ENCODE assay signal across 8 cellular contexts in genomic region chr7:140176811-140177702, GRCh38. TPM values are rescaled to one million over a fixed set of nuclear protein-coding genes. Genes with fewer than 3 reads are reported as not detected.
DNase-seq lines count a peak whose midpoint lies in the region; ATAC-seq and TF ChIP-seq lines count a peak whose summit lies in the region.

A gene with protein sequence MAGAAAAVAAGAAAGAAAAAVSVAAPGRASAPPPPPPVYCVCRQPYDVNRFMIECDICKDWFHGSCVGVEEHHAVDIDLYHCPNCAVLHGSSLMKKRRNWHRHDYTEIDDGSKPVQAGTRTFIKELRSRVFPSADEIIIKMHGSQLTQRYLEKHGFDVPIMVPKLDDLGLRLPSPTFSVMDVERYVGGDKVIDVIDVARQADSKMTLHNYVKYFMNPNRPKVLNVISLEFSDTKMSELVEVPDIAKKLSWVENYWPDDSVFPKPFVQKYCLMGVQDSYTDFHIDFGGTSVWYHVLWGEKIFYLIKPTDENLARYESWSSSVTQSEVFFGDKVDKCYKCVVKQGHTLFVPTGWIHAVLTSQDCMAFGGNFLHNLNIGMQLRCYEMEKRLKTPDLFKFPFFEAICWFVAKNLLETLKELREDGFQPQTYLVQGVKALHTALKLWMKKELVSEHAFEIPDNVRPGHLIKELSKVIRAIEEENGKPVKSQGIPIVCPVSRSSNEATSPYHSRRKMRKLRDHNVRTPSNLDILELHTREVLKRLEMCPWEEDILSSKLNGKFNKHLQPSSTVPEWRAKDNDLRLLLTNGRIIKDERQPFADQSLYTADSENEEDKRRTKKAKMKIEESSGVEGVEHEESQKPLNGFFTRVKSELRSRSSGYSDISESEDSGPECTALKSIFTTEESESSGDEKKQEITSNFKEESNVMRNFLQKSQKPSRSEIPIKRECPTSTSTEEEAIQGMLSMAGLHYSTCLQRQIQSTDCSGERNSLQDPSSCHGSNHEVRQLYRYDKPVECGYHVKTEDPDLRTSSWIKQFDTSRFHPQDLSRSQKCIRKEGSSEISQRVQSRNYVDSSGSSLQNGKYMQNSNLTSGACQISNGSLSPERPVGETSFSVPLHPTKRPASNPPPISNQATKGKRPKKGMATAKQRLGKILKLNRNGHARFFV (minus strand): TSS chr7:140176983. CDS start chr7:140176937, 46 bp downstream.

- H3K27ac ChIP-seq in right lobe of liver, result peak within 1 kb of the TSS; percentile 95 to 99 (median 97)

- intact Hi-C loops in right lobe of liver (cut with DNase I), result loop anchor here in 1 of 2 donors (10.0 kb wide), 1 partner anchor 112 kb away; the partner anchor contains the start of gene PARP12

- H3K4me3 ChIP-seq in BE2C (ENCODE audit: low read depth, low read length), result peak within 1 kb of the TSS; percentile 83
- peak within 1 kb of the TSS; percentile 74 to 90 (median 85) for H3K4me3 ChIP-seq in right lobe of liver

- H3K27me3 ChIP-seq in BE2C (no peaks in the 10 kb centered on the region; the same call in none of the 2 replicates), right lobe of liver (no peaks in the 10 kb centered on the region)

- 0% methylated on average over 8 of the region's 132 CpGs for WGBS in right lobe of liver (ENCODE audit: insufficient coverage, low coverage, low lambda C conversion rate, missing lambda C conversion rate)

- no peak for TF ChIP-seq CTCF in BE2C (IDR thresholded peaks at IDR 0.05; ENCODE audit: low read depth, low read length)
- TF ChIP-seq CTCF in right lobe of liver (IDR thresholded peaks at IDR 0.05), result no peak

- H3K36me3 ChIP-seq in BE2C, result no peaks in the 10 kb centered on the region
- no peaks in the 10 kb centered on the region for H3K36me3 ChIP-seq in right lobe of liver

- H3K4me1 ChIP-seq in BE2C, result no peaks in the 10 kb centered on the region
- peaks cover 0 to 28% (median 6%) of the 10 kb centered on the region in 4 donors for H3K4me1 ChIP-seq in right lobe of liver

- DNase-seq in BE2C (peak; percentile 90), NCI-H748 (lab: John Stamatoyannopoulos, UW; ENCODE audit: unreplicated experiment) (peak; percentile 95), dermis blood vessel endothelial cell (peak; percentile 95), right lobe of liver (peak; percentile 94 to 96 (median 95))
- DNase-seq in activated CD4-positive, alpha-beta T cell treated with anti-CD3 and anti-CD28 coated beads, Interleukin-2, amount 50 U/mL, for 4 hours, result peak; percentile 86 to 91
- peak; percentile 84 to 88 for DNase-seq in stimulated activated CD4-positive, alpha-beta T cell treated with anti-CD3 and anti-CD28 coated beads, Interleukin-2, amount 100 ng/mL, for 48 hours

- H3K9me3 ChIP-seq in BE2C (no peaks in the 10 kb centered on the region), right lobe of liver (no peaks in the 10 kb centered on the region)

- TF ChIP-seq POLR2A in right lobe of liver (IDR thresholded peaks at IDR 0.05), result peak; percentile 95

- peak; percentile 65 for ATAC-seq in GM19328 (IDR thresholded peaks at IDR 0.05; ENCODE audit: unreplicated experiment)
- ATAC-seq in HG03469 (IDR thresholded peaks at IDR 0.05; ENCODE audit: unreplicated experiment), result peak; percentile 62
- ATAC-seq in right lobe of liver, result peak; percentile 76 to 92 (median 82)

RNA-seq across cellular contexts. Expression of the gene that starts here (rescaled TPM):
- polyA plus RNA-seq in BE2C (2012; ENCODE audit: insufficient read depth, insufficient read length, low read depth), result 10.9 TPM
- total RNA-seq in dermis blood vessel endothelial cell (8.9 and 10.6 TPM in 2 replicates), right lobe of liver (10 to 100 TPM in 1 of 6 experiments, 1 to 10 TPM in 5; 3.7 to 10.7 (median 6.8) TPM)

Comparison
In these comparisons a context has a peak if more than half of its experiments do, and no peak if none do; other contexts are left out.
1. Peak in every context shown above with its lines: DNase-seq, ATAC-seq, H3K4me3 ChIP-seq and H3K27ac ChIP-seq.